Comparison of ENCODE assay signal across 21 cellular contexts in genomic region chr16:57392694-57393093, GRCh38. TPM values are rescaled to one million over a fixed set of nuclear protein-coding genes. Genes with fewer than 3 reads are reported as not detected.
DNase-seq lines count a peak whose midpoint lies in the region; ATAC-seq and TF ChIP-seq lines count a peak whose summit lies in the region.
"Had no signal": no experiment of that assay in that cellular context is flagged by ENCODE, and none has a peak within 500 bp of the region (broad histone marks: within the 10 kb centered on the region; RNA-seq: fewer than 3 reads in every experiment).

No MANE protein-coding gene starts in this region.

- DNase-seq in DMS53 (lab: John Stamatoyannopoulos, UW) (peak; percentile 58), DMS53 treated with DMSO at 0.1 percent for 48 hours (lab: John Stamatoyannopoulos, UW; ENCODE audit: unreplicated experiment) (no peak), T-helper 17 cell (no peak), left colon (no peak), stomach (peak; percentile 63), NCI-H345 treated with DMSO at 0.1 percent for 48 hours (lab: John Stamatoyannopoulos, UW; ENCODE audit: unreplicated experiment) (no peak), mesendoderm (no peak), NCI-H748 (lab: John Stamatoyannopoulos, UW; ENCODE audit: unreplicated experiment) (no peak)
- DNase-seq: DMS79; HFFc6; NCI-H1436 treated with DMSO at 0.1 percent for 48 hours; NCI-H2081; NCI-H526 treated with DMSO at 0.1 percent for 48 hours; NK-92 treated with Interleukin-12 subunit alpha and Interleukin-12 subunit beta, amount 100 ng/mL, for 24 hours; OCI-M1 had no signal

- no peak for TF ChIP-seq CTCF in stomach (IDR thresholded peaks at IDR 0.05)

- ATAC-seq in T-helper 17 cell (no peak), left colon (peak; percentile 41)
- ATAC-seq: GM12878 had no signal

- peak overlapping the region in 4 of 5 donors; percentile 7 to 69 (median 54) for H3K27ac ChIP-seq in stomach
- no peak overlapping the region for H3K27ac ChIP-seq in mesendoderm (ENCODE audit: low read depth, low read length)
- H3K27ac ChIP-seq: 22Rv1 had no signal

- no peak overlapping the region for H2BK120ac ChIP-seq in mesendoderm (ENCODE audit: low read depth, low read length)

- H3K36me3 ChIP-seq in stomach (no peaks in the 10 kb centered on the region), mesendoderm (ENCODE audit: control insufficient read depth, insufficient read depth, low read length) (no peaks in the 10 kb centered on the region)

- WGBS in stomach, 5 donors: 21 to 53% (median 50%) methylated on average over 1 of the region's 1 CpG
- no CpG with 5 or more reads among the region's 1 CpG for WGBS in mesendoderm (ENCODE audit: extremely low coverage, insufficient coverage, low lambda C conversion rate)

- H3K18ac ChIP-seq in mesendoderm (ENCODE audit: low read length): no peak overlapping the region

- H2BK15ac ChIP-seq in mesendoderm (replicated peaks; ENCODE audit: low read depth): no peak overlapping the region

- no peak overlapping the region for H3K56ac ChIP-seq in mesendoderm (ENCODE audit: low read length)

- no peak overlapping the region for H3K9ac ChIP-seq in mesendoderm (ENCODE audit: low read length)

- H2AK5ac ChIP-seq in mesendoderm (ENCODE audit: low read length): no peak overlapping the region

- intact Hi-C loops in left colon (cut with DNase I, micrococcal nuclease) (no loop called here), stomach (cut with DNase I; ENCODE audit: low total_unique reads) (no loop called here)

- no peak overlapping the region for H4K5ac ChIP-seq in mesendoderm (ENCODE audit: low read length)

- H3K27me3 Mint-ChIP-seq in T-helper 17 cell: peaks cover 22% of the 10 kb centered on the region

- TF ChIP-seq EP300 in stomach (IDR thresholded peaks at IDR 0.05): no peak

- H3K4me2 ChIP-seq in mesendoderm (ENCODE audit: low read length): no peak overlapping the region

- no peak overlapping the region for H3K4me3 ChIP-seq in stomach
- no peak overlapping the region for H3K4me3 ChIP-seq in mesendoderm (ENCODE audit: low read length)
- H3K4me3 ChIP-seq: GM12878 had no signal

- H3K27ac Mint-ChIP-seq in T-helper 17 cell: peak overlapping the region; percentile 24
- H3K27ac Mint-ChIP-seq: HFFc6 had no signal

- no peak overlapping the region for H2BK5ac ChIP-seq in mesendoderm (ENCODE audit: low read length)

- H3K4me1 Mint-ChIP-seq in T-helper 17 cell: peaks cover 9% of the 10 kb centered on the region

- H4K8ac ChIP-seq in mesendoderm (ENCODE audit: low read depth, low read length): no peak overlapping the region

- H3K9me3 ChIP-seq in T-helper 17 cell (ENCODE audit: control insufficient read depth, low read length, poor library complexity, severe bottlenecking) (no peaks in the 10 kb centered on the region), stomach (no peaks in the 10 kb centered on the region)

- no peak overlapping the region for H3K4ac ChIP-seq in mesendoderm (ENCODE audit: low read depth, low read length)

- H3K4me3 Mint-ChIP-seq in T-helper 17 cell: no peak overlapping the region
- H3K4me3 Mint-ChIP-seq: HFFc6 had no signal

- H3K79me1 ChIP-seq in mesendoderm (ENCODE audit: low read length): no peaks in the 10 kb centered on the region

- no peak for TF ChIP-seq POLR2A in stomach (IDR thresholded peaks at IDR 0.05)

- no peak overlapping the region for H3K23ac ChIP-seq in mesendoderm (ENCODE audit: low read length)

- no peaks in the 10 kb centered on the region for H3K79me2 ChIP-seq in mesendoderm (ENCODE audit: control insufficient read depth, insufficient read depth, low read length)

- H3K36me3 Mint-ChIP-seq in T-helper 17 cell (ENCODE audit: low read depth): no peaks in the 10 kb centered on the region

- H3K27me3 ChIP-seq in stomach (no peaks in the 10 kb centered on the region), mesendoderm (ENCODE audit: insufficient read depth, low read length, poor library complexity) (no peaks in the 10 kb centered on the region)

- H3K4me1 ChIP-seq in stomach (peaks cover 5 to 29% (median 8%) of the 10 kb centered on the region in 4 donors), mesendoderm (ENCODE audit: control insufficient read depth, low read depth, low read length) (no peaks in the 10 kb centered on the region)

RNA-seq across cellular contexts. Expression of gene CCL17, which starts 11.9 kb away (rescaled TPM):
- total RNA-seq in T-helper 17 cell (not detected), left colon (not detected), stomach (not detected)
- 1 to 10 TPM in 1 of 3 donors, not detected in 2; 3.9 TPM for polyA plus RNA-seq in stomach
- not detected for polyA plus RNA-seq in mesendoderm (2013, experiment 1 of 2)
- polyA plus RNA-seq in mesendoderm (2013, experiment 2 of 2): not detected
- total RNA-seq: G401, H1, HFFc6 had no signal
- polyA plus RNA-seq: BJ, H1 had no signal

RNA-seq across cellular contexts. Expression of gene CX3CL1, which starts 20.4 kb away (rescaled TPM):
- total RNA-seq in T-helper 17 cell (not detected), left colon (1 to 10 TPM; 2.9 to 4.7 TPM), stomach (10 to 100 TPM in 1 of 5 donors, 1 to 10 TPM in 2, not detected in 2; 1.3 to 43.8 (median 7.1) TPM)
- polyA plus RNA-seq in stomach: 10 to 100 TPM in 1 of 3 donors, 1 to 10 TPM in 2; 3.2 to 11.5 (median 6.4) TPM
- polyA plus RNA-seq in mesendoderm (2013, experiment 1 of 2): 0.80 TPM
- 0.69 TPM for polyA plus RNA-seq in mesendoderm (2013, experiment 2 of 2)
- total RNA-seq: G401, HFFc6 had no signal

RNA-seq across cellular contexts. Expression of gene CCL22, which starts 34.1 kb away (rescaled TPM):
- total RNA-seq in T-helper 17 cell: not detected
- total RNA-seq in left colon: under 1 TPM in 1 of 2 donors, not detected in 1; 0.45 TPM
- under 1 TPM in 1 of 5 donors, not detected in 4; 0.37 TPM for total RNA-seq in stomach
- under 1 TPM; 0.12 to 0.45 (median 0.15) TPM for polyA plus RNA-seq in stomach
- 0.03 TPM for polyA plus RNA-seq in mesendoderm (2013, experiment 1 of 2)
- polyA plus RNA-seq in mesendoderm (2013, experiment 2 of 2): 0.01 TPM
- total RNA-seq: G401, H1, HFFc6, SK-MEL-5 had no signal
- polyA plus RNA-seq: BJ, H1 had no signal

RNA-seq across cellular contexts. Expression of gene CIAPIN1, which starts 54.5 kb away (rescaled TPM):
- total RNA-seq in T-helper 17 cell: 10 to 100 TPM; 19.3 to 35.0 TPM
- total RNA-seq in left colon: 10 to 100 TPM; 47.3 to 72.5 TPM
- 100 to 1,000 TPM in 1 of 5 donors, 10 to 100 TPM in 4; 14.0 to 146 (median 37.7) TPM for total RNA-seq in stomach
- 10 to 100 TPM; 18.6 to 35.9 (median 29.6) TPM for polyA plus RNA-seq in stomach
- polyA plus RNA-seq in mesendoderm (2013, experiment 1 of 2): 46.3 TPM
- 50.2 TPM for polyA plus RNA-seq in mesendoderm (2013, experiment 2 of 2)

RNA-seq across cellular contexts. Expression of gene COQ9, which starts 54.6 kb away (rescaled TPM):
- total RNA-seq in T-helper 17 cell (10 to 100 TPM; 14.2 to 15.3 TPM), left colon (100 to 1,000 TPM; 107 to 117 TPM), stomach (100 to 1,000 TPM in 1 of 5 donors, 10 to 100 TPM in 4; 40.6 to 108 (median 58.9) TPM)
- polyA plus RNA-seq in stomach: 10 to 100 TPM; 56.4 to 79.3 (median 74.5) TPM
- polyA plus RNA-seq in mesendoderm (2013, experiment 1 of 2): 19.8 TPM
- 19.2 TPM for polyA plus RNA-seq in mesendoderm (2013, experiment 2 of 2)

Comparison
In these comparisons a context has a peak if more than half of its experiments do, and no peak if none do; other contexts are left out.
1. DNase-seq: peak in DMS53 (single experiment) and stomach (single experiment); none in DMS53 treated with DMSO at 0.1 percent for 48 hours (single experiment), T-helper 17 cell (0 of 3), left colon (0 of 2), NCI-H345 treated with DMSO at 0.1 percent for 48 hours (single experiment), mesendoderm (single experiment) and NCI-H748 (single experiment).